ENCODE assay signal across 31 cellular contexts in genomic region chr4:180669637-180670036, GRCh38.
DNase-seq lines count a peak whose midpoint lies in the region; FAIRE-seq and TF ChIP-seq lines count a peak whose summit lies in the region.
"Had no signal": no experiment of that assay in that cellular context is flagged by ENCODE, and none has a peak within 500 bp of the region (broad histone marks: within the 10 kb centered on the region; RNA-seq: fewer than 3 reads in every experiment).

No MANE protein-coding gene starts in this region.

- no peaks in the 10 kb centered on the region for H3K27me3 ChIP-seq in astrocyte (ENCODE audit: insufficient read depth, low read length)
- H3K27me3 ChIP-seq in kidney epithelial cell (ENCODE audit: control insufficient read depth, insufficient read depth, low read length), result no peaks in the 10 kb centered on the region
- no peaks in the 10 kb centered on the region for H3K27me3 ChIP-seq in prostate gland (replicated peaks; ENCODE audit: insufficient read depth)
- H3K27me3 ChIP-seq: BLaER1, spleen, uterus had no signal

- TF ChIP-seq RAD21 in Ishikawa (IDR thresholded peaks at IDR 0.05; ENCODE audit: low read depth), result no peak

- H3K27me3 Mint-ChIP-seq in astrocyte (ENCODE audit: low read depth, unreplicated experiment), result no peaks in the 10 kb centered on the region
- H3K27me3 Mint-ChIP-seq: activated naive CD4-positive, alpha-beta T cell treated with anti-CD3 and anti-CD28 coated beads, Interleukin-2, amount 10 ng/mL, durations not matched to agents 7 days and 5 days; stimulated activated memory B cell treated with anti-CD40 and anti-IgM and Interleukin-4, amounts not matched to agents 10 μg/mL and 1 μg/mL and 100 μg/mL, for 72 hours had no signal

- no peak for TF ChIP-seq POLR2A in prostate gland (IDR thresholded peaks at IDR 0.05)
- no peak for TF ChIP-seq POLR2A in GM12892 (IDR thresholded peaks at IDR 0.05; ENCODE audit: low read depth, low read length)

- H3K4me1 Mint-ChIP-seq in astrocyte (ENCODE audit: low read depth, unreplicated experiment), result peaks cover 10% of the 10 kb centered on the region
- H3K4me1 Mint-ChIP-seq: activated naive CD4-positive, alpha-beta T cell treated with anti-CD3 and anti-CD28 coated beads, Interleukin-2, amount 10 ng/mL, durations not matched to agents 7 days and 5 days; stimulated activated memory B cell treated with anti-CD40 and anti-IgM and Interleukin-4, amounts not matched to agents 10 μg/mL and 1 μg/mL and 100 μg/mL, for 72 hours had no signal

- in situ Hi-C loops in ACHN (cut with HindIII; ENCODE audit: low pct_ligation_motif_present, low pct_unique_long_range_greater_than_20kb, low sequenced_read_pairs), result no loop called here

- no peak overlapping the region for H3K27ac ChIP-seq in astrocyte (ENCODE audit: low read depth, low read length)
- no peak overlapping the region for H3K27ac ChIP-seq in prostate gland
- H3K27ac ChIP-seq: BLaER1, HL-60, RWPE1, spleen, uterus had no signal

- no peak overlapping the region for H3K4me3 ChIP-seq in astrocyte (ENCODE audit: insufficient read depth, low read depth, low read length)
- no peak overlapping the region for H3K4me3 ChIP-seq in kidney epithelial cell (ENCODE audit: low read depth, low read length)
- no peak overlapping the region for H3K4me3 ChIP-seq in prostate gland
- H3K4me3 ChIP-seq: BLaER1, spleen, uterus had no signal

- H3K4me3 Mint-ChIP-seq in astrocyte (ENCODE audit: unreplicated experiment), result no peak overlapping the region
- H3K4me3 Mint-ChIP-seq: activated naive CD4-positive, alpha-beta T cell treated with anti-CD3 and anti-CD28 coated beads, Interleukin-2, amount 10 ng/mL, durations not matched to agents 7 days and 5 days; activated T-helper 1 cell treated with anti-CD3 and anti-CD28 coated beads, Interleukin-12 subunit alpha, Interleukin-12 subunit beta, Interleukin-2, Interleukin-4 antibody, amounts not matched to agents 30 ng/mL and 10 ng/mL and 1 ng/mL, durations not matched to agents 14 hours and 24 hours and 36 hours; stimulated activated memory B cell treated with anti-CD40 and anti-IgM and Interleukin-4, amounts not matched to agents 10 μg/mL and 1 μg/mL and 100 μg/mL, for 72 hours; WTC11 had no signal

- DNase-seq in ACHN (peak; percentile 58), astrocyte (ENCODE audit: low read depth) (peak; percentile 96), kidney epithelial cell (ENCODE audit: low read depth) (peak; percentile 93), prostate gland (ENCODE audit: low spot score) (no peak), GM12892 (ENCODE audit: insufficient read length) (no peak), DMS153 treated with DMSO at 0.1 percent for 48 hours (lab: John Stamatoyannopoulos, UW; ENCODE audit: unreplicated experiment) (no peak)
- no peak for DNase-seq in activated T-cell treated with anti-CD3 and anti-CD28 coated beads, Interleukin-2, amount 50 U/mL, for 1 hour
- DNase-seq: activated CD4-positive, alpha-beta T cell treated with anti-CD3 and anti-CD28 coated beads, Interleukin-2, amount 50 U/mL, for 1 hour; activated naive CD4-positive, alpha-beta T cell treated with anti-CD3 and anti-CD28 coated beads, Interleukin-2, amount 10 ng/mL, durations not matched to agents 7 days and 5 days; amygdala; caudate nucleus; dermis blood vessel endothelial cell; HCEC 1CT; left colon; NCI-H1436 treated with DMSO at 0.1 percent for 48 hours; NCI-H524 treated with DMSO at 0.1 percent for 48 hours; occipital lobe; retina; spleen; stimulated activated CD4-positive, alpha-beta T cell treated with anti-CD3 and anti-CD28 coated beads, Interleukin-4, amount 100 ng/mL, for 1 hour; T1000; uterus had no signal

- H2AFZ ChIP-seq in astrocyte (ENCODE audit: low read depth, low read length), result no peak overlapping the region

- no peak for FAIRE-seq in astrocyte (lab: Jason Lieb, UNC)
- FAIRE-seq in GM12892 (lab: Jason Lieb, UNC), result no peak
- FAIRE-seq: endometrium, GM12891 had no signal

- 65% methylated on average over 3 of the region's 3 CpGs for WGBS in prostate gland

- no peak for TF ChIP-seq EP300 in Ishikawa (IDR thresholded peaks at IDR 0.05; ENCODE audit: borderline replicate concordance)

- no peaks in the 10 kb centered on the region for H3K36me3 Mint-ChIP-seq in astrocyte (ENCODE audit: low read depth, unreplicated experiment)
- H3K36me3 Mint-ChIP-seq: activated naive CD4-positive, alpha-beta T cell treated with anti-CD3 and anti-CD28 coated beads, Interleukin-2, amount 10 ng/mL, durations not matched to agents 7 days and 5 days; stimulated activated memory B cell treated with anti-CD40 and anti-IgM and Interleukin-4, amounts not matched to agents 10 μg/mL and 1 μg/mL and 100 μg/mL, for 72 hours; WTC11 had no signal

- H3K4me1 ChIP-seq in astrocyte (ENCODE audit: insufficient read depth, low read length) (peaks cover 4% of the 10 kb centered on the region), prostate gland (replicated peaks) (no peaks in the 10 kb centered on the region)
- H3K4me1 ChIP-seq: uterus had no signal

- H3K9me3 ChIP-seq in astrocyte (ENCODE audit: insufficient read depth, low read depth, low read length) (no peaks in the 10 kb centered on the region), prostate gland (no peaks in the 10 kb centered on the region)
- H3K9me3 ChIP-seq: BLaER1, spleen, uterus had no signal

- H3K9ac ChIP-seq in astrocyte (ENCODE audit: low read length), result no peak overlapping the region
- H3K9ac ChIP-seq: BLaER1 had no signal

- intact Hi-C loops in prostate gland (cut with DNase I), result loop anchor here (10.0 kb wide), 1 partner anchor 855 kb away; no protein-coding TSS in a partner anchor

- TF ChIP-seq CTCF in astrocyte (IDR thresholded peaks at IDR 0.05; ENCODE audit: insufficient read depth, low read depth, low read length), result no peak
- TF ChIP-seq CTCF in kidney epithelial cell (IDR thresholded peaks at IDR 0.05; ENCODE audit: insufficient read depth, low read length, poor library complexity, severe bottlenecking), result no peak
- TF ChIP-seq CTCF in prostate gland (IDR thresholded peaks at IDR 0.05), result no peak

- peak overlapping the region; percentile 66 for H3K27ac Mint-ChIP-seq in astrocyte (ENCODE audit: unreplicated experiment)
- H3K27ac Mint-ChIP-seq: activated naive CD4-positive, alpha-beta T cell treated with anti-CD3 and anti-CD28 coated beads, Interleukin-2, amount 10 ng/mL, durations not matched to agents 7 days and 5 days; activated T-helper 1 cell treated with anti-CD3 and anti-CD28 coated beads, Interleukin-12 subunit alpha, Interleukin-12 subunit beta, Interleukin-2, Interleukin-4 antibody, amounts not matched to agents 30 ng/mL and 10 ng/mL and 1 ng/mL, durations not matched to agents 14 hours and 24 hours and 36 hours; stimulated activated memory B cell treated with anti-CD40 and anti-IgM and Interleukin-4, amounts not matched to agents 10 μg/mL and 1 μg/mL and 100 μg/mL, for 72 hours; WTC11 had no signal

- H3K79me2 ChIP-seq in astrocyte (ENCODE audit: insufficient read depth, low read length), result no peaks in the 10 kb centered on the region

- H3K36me3 ChIP-seq in astrocyte (ENCODE audit: insufficient read depth, low read length) (no peaks in the 10 kb centered on the region), kidney epithelial cell (ENCODE audit: control insufficient read depth, insufficient read depth, low read length) (no peaks in the 10 kb centered on the region), prostate gland (no peaks in the 10 kb centered on the region)
- H3K36me3 ChIP-seq: BLaER1, spleen, uterus had no signal

- no peak overlapping the region for H3K4me2 ChIP-seq in astrocyte (ENCODE audit: low read length)
- H3K4me2 ChIP-seq: BLaER1 had no signal

- H4K20me1 ChIP-seq in astrocyte (ENCODE audit: insufficient read depth, low read length), result no peaks in the 10 kb centered on the region
- H4K20me1 ChIP-seq: BLaER1 had no signal

- no peaks in the 10 kb centered on the region for H3K9me3 Mint-ChIP-seq in astrocyte (ENCODE audit: unreplicated experiment)
- H3K9me3 Mint-ChIP-seq: activated naive CD4-positive, alpha-beta T cell treated with anti-CD3 and anti-CD28 coated beads, Interleukin-2, amount 10 ng/mL, durations not matched to agents 7 days and 5 days; activated T-helper 1 cell treated with anti-CD3 and anti-CD28 coated beads, Interleukin-12 subunit alpha, Interleukin-12 subunit beta, Interleukin-2, Interleukin-4 antibody, amounts not matched to agents 30 ng/mL and 10 ng/mL and 1 ng/mL, durations not matched to agents 14 hours and 24 hours and 36 hours; stimulated activated memory B cell treated with anti-CD40 and anti-IgM and Interleukin-4, amounts not matched to agents 10 μg/mL and 1 μg/mL and 100 μg/mL, for 72 hours had no signal

TF ChIP-seq in Ishikawa, 13 proteins besides CTCF, POLR2A, EP300 and RAD21 (continues in another document):
- 0 out of 2 replicates have a peak, but pooled peaks have one; percentile 36 for TF ChIP-seq MAX (IDR thresholded peaks at IDR 0.05)
- peak; percentile 70 for TF ChIP-seq TEAD4 (IDR thresholded peaks at IDR 0.05)
- no peak for TF ChIP-seq USF1 (IDR thresholded peaks at IDR 0.05)
- TF ChIP-seq TCF12 (IDR thresholded peaks at IDR 0.05; ENCODE audit: low read depth), result peak; percentile 82
- TF ChIP-seq TAF1 (IDR thresholded peaks at IDR 0.05; ENCODE audit: low read depth), result no peak
- TF ChIP-seq ZBTB7A (IDR thresholded peaks at IDR 0.05; ENCODE audit: low read depth), result no peak
- no peak for TF ChIP-seq YY1 (IDR thresholded peaks at IDR 0.05; ENCODE audit: low read depth)
- no peak for TF ChIP-seq EGR1 (IDR thresholded peaks at IDR 0.05)
- no peak for TF ChIP-seq FOXM1 (IDR thresholded peaks at IDR 0.05; ENCODE audit: borderline replicate concordance, low read depth)

Comparison
In these comparisons a context has a peak if more than half of its experiments do, and no peak if none do; other contexts are left out.
1. DNase-seq: peak in ACHN (single experiment), astrocyte (single experiment) and kidney epithelial cell (single experiment); none in prostate gland (single experiment), activated T-cell treated with anti-CD3 and anti-CD28 coated beads, Interleukin-2, amount 50 U/mL, for 1 hour (single experiment), GM12892 (single experiment) and DMS153 treated with DMSO at 0.1 percent for 48 hours (single experiment).